In genomic region chr1:109370712-109371270, GRCh38 we compare ENCODE assay signal across 1 cellular context.
TF ChIP-seq lines count a peak whose summit lies in the region.

No MANE protein-coding gene starts in this region.

TF ChIP-seq in HepG2, 621 proteins besides CTCF, POLR2A, EP300 and RAD21 (continues in another document):
- TF ChIP-seq ZBTB43 (CRISPR knock-in tag; conservative IDR thresholded peaks at IDR 0.05) (peak; percentile 92), ZMYM4 (CRISPR knock-in tag; IDR thresholded peaks at IDR 0.05) (peak; percentile 24; the same call in 1 of the 2 replicates), KLF15 (CRISPR knock-in tag; IDR thresholded peaks at IDR 0.05; ENCODE audit: borderline replicate concordance) (no peak), CEBPB (IDR thresholded peaks at IDR 0.05; ENCODE audit: borderline replicate concordance, low read depth, low read length) (peak; percentile 77), ZNF136 (CRISPR knock-in tag; IDR thresholded peaks at IDR 0.05; ENCODE audit: low read depth) (0 out of 2 replicates have a peak, but pooled peaks have one; percentile 34), NFIC (IDR thresholded peaks at IDR 0.05; ENCODE audit: low read length) (0 out of 2 replicates have a peak, but pooled peaks have one; percentile 33), TARDBP (CRISPR knock-in tag; IDR thresholded peaks at IDR 0.05) (peak; percentile 54; the same call in 1 of the 2 replicates), ARID2 (CRISPR knock-in tag; IDR thresholded peaks at IDR 0.05; ENCODE audit: borderline replicate concordance) (no peak), ARID5B (CRISPR knock-in tag; IDR thresholded peaks at IDR 0.05) (peak; percentile 81), GFI1 (CRISPR knock-in tag; IDR thresholded peaks at IDR 0.05; ENCODE audit: borderline replicate concordance) (peak; percentile 94), HNF4G (IDR thresholded peaks at IDR 0.05; ENCODE audit: borderline replicate concordance, low read depth, low read length) (peak; percentile 41; the same call in 1 of the 2 replicates), HNF4G (CRISPR knock-in tag; IDR thresholded peaks at IDR 0.05; ENCODE audit: borderline replicate concordance, low read depth) (no peak), THRA (CRISPR knock-in tag; IDR thresholded peaks at IDR 0.05; ENCODE audit: borderline replicate concordance) (0 out of 2 replicates have a peak, but pooled peaks have one; percentile 30), ZNF230 (CRISPR knock-in tag; IDR thresholded peaks at IDR 0.05) (no peak), SMAD3 (CRISPR knock-in tag; IDR thresholded peaks at IDR 0.05) (0 out of 2 replicates have a peak, but pooled peaks have one; percentile 31), KMT2A (CRISPR knock-in tag; IDR thresholded peaks at IDR 0.05) (peak; percentile 69; the same call in 1 of the 2 replicates), FOXP1 (IDR thresholded peaks at IDR 0.05) (no peak), FOXP1 (CRISPR knock-in tag; IDR thresholded peaks at IDR 0.05) (peak; percentile 67; the same call in 1 of the 2 replicates), ZNF703 (CRISPR knock-in tag; IDR thresholded peaks at IDR 0.05; ENCODE audit: borderline replicate concordance) (no peak), HMG20B (CRISPR knock-in tag; conservative IDR thresholded peaks at IDR 0.05) (peak; percentile 80), MAF1 (CRISPR knock-in tag; IDR thresholded peaks at IDR 0.05; ENCODE audit: borderline replicate concordance) (no peak), HOXA3 (CRISPR knock-in tag; IDR thresholded peaks at IDR 0.05) (peak; percentile 35; the same call in 1 of the 2 replicates), GATAD2A (CRISPR knock-in tag; IDR thresholded peaks at IDR 0.05) (peak; percentile 88; the same call in 1 of the 2 replicates), ZNF780A (CRISPR knock-in tag; IDR thresholded peaks at IDR 0.05) (no peak), PRDM15 (CRISPR knock-in tag; IDR thresholded peaks at IDR 0.05) (no peak), TCF7 (IDR thresholded peaks at IDR 0.05; ENCODE audit: low read depth) (peak; percentile 76), KDM6A (CRISPR knock-in tag; IDR thresholded peaks at IDR 0.05; ENCODE audit: low read depth) (0 out of 2 replicates have a peak, but pooled peaks have one; percentile 26), GLI4 (CRISPR knock-in tag; IDR thresholded peaks at IDR 0.05; ENCODE audit: borderline replicate concordance) (no peak), HMG20A (CRISPR knock-in tag; IDR thresholded peaks at IDR 0.05; ENCODE audit: borderline replicate concordance) (peak; percentile 66; the same call in 1 of the 2 replicates), SOX13 (IDR thresholded peaks at IDR 0.05) (no peak), SOX13 (CRISPR knock-in tag; conservative IDR thresholded peaks at IDR 0.05 in 1 of 2, IDR thresholded peaks at IDR 0.05 in 1 of 2) (peak in 1 of 2 experiments; percentile 72; a peak in 2 of 4 replicates), RCOR2 (CRISPR knock-in tag; IDR thresholded peaks at IDR 0.05) (0 out of 2 replicates have a peak, but pooled peaks have one; percentile 36), ZNF501 (CRISPR knock-in tag; IDR thresholded peaks at IDR 0.05) (no peak), THAP9 (CRISPR knock-in tag; IDR thresholded peaks at IDR 0.05; ENCODE audit: borderline replicate concordance) (no peak), KDM4B (CRISPR knock-in tag; IDR thresholded peaks at IDR 0.05) (0 out of 2 replicates have a peak, but pooled peaks have one; percentile 63), ZNF274 (CRISPR knock-in tag; IDR thresholded peaks at IDR 0.05) (no peak), KDM1A (CRISPR knock-in tag; IDR thresholded peaks at IDR 0.05) (0 out of 2 replicates have a peak, but pooled peaks have one; percentile 14), RXRB (CRISPR knock-in tag; IDR thresholded peaks at IDR 0.05; ENCODE audit: borderline replicate concordance) (peak; percentile 24; the same call in 1 of the 2 replicates), ZMAT5 (CRISPR knock-in tag; IDR thresholded peaks at IDR 0.05; ENCODE audit: borderline replicate concordance, low read depth) (no peak), ASH2L (IDR thresholded peaks at IDR 0.05; ENCODE audit: insufficient read length, low read depth, low read length) (peak; percentile 60), AHDC1 (CRISPR knock-in tag; IDR thresholded peaks at IDR 0.05; ENCODE audit: borderline replicate concordance) (peak; percentile 62)
